2 cellular contexts compared by ENCODE assay signal in genomic region chr1:162681127-162681435, GRCh38.
TF ChIP-seq lines count a peak whose summit lies in the region.

No MANE protein-coding gene starts in this region.

TF ChIP-seq in HEK293, 187 proteins besides CTCF, POLR2A, EP300 and RAD21:
- TF ChIP-seq KLF10 (tag by site-specific recombination; IDR thresholded peaks at IDR 0.05) (no peak), MZF1 (tag by site-specific recombination; IDR thresholded peaks at IDR 0.05; ENCODE audit: borderline replicate concordance) (peak; percentile 56; the same call in 1 of the 2 replicates)

TF ChIP-seq in K562, 482 proteins besides CTCF, POLR2A, EP300 and RAD21:
- TF ChIP-seq ZNF830 (CRISPR knock-in tag; IDR thresholded peaks at IDR 0.05) (no peak), ETS1 (conservative IDR thresholded peaks at IDR 0.05; ENCODE audit: control insufficient read depth, low read depth, low read length) (no peak), CHD7 (IDR thresholded peaks at IDR 0.05; ENCODE audit: low read depth, low read length) (no peak), HMG20A (CRISPR knock-in tag; conservative IDR thresholded peaks at IDR 0.05) (no peak), ZNF347 (CRISPR knock-in tag; IDR thresholded peaks at IDR 0.05; ENCODE audit: low read depth) (no peak), ZBTB9 (CRISPR knock-in tag; IDR thresholded peaks at IDR 0.05) (no peak), SMAD4 (CRISPR knock-in tag; conservative IDR thresholded peaks at IDR 0.05) (no peak), MTA2 (IDR thresholded peaks at IDR 0.05; ENCODE audit: low read depth) (no peak), HMBOX1 (IDR thresholded peaks at IDR 0.05) (no peak), CEBPG (CRISPR knock-in tag; IDR thresholded peaks at IDR 0.05) (no peak), CEBPG (tag; conservative IDR thresholded peaks at IDR 0.05 in 1 of 2, IDR thresholded peaks at IDR 0.05 in 1 of 2) (peak; percentile 39 to 42; a peak in 2 of 4 replicates), ZNF395 (CRISPR knock-in tag; IDR thresholded peaks at IDR 0.05) (no peak), ARID2 (IDR thresholded peaks at IDR 0.05) (no peak), MAFF (IDR thresholded peaks at IDR 0.05; ENCODE audit: low read length) (no peak), LCOR (CRISPR knock-in tag; IDR thresholded peaks at IDR 0.05) (no peak), NFIX (CRISPR knock-in tag; IDR thresholded peaks at IDR 0.05; ENCODE audit: low read depth) (no peak), SAP30 (IDR thresholded peaks at IDR 0.05; ENCODE audit: borderline replicate concordance, insufficient read depth, low read depth, low read length, poor library complexity, severe bottlenecking) (no peak), LARP7 (IDR thresholded peaks at IDR 0.05) (no peak), NR2C2 (CRISPR knock-in tag; IDR thresholded peaks at IDR 0.05) (no peak), NR2C2 (tag; IDR thresholded peaks at IDR 0.05) (peak; percentile 44; the same call in 1 of the 2 replicates), STAT6 (CRISPR knock-in tag; IDR thresholded peaks at IDR 0.05) (no peak), MBD1 (CRISPR knock-in tag; IDR thresholded peaks at IDR 0.05) (no peak), ZNF280B (CRISPR knock-in tag; IDR thresholded peaks at IDR 0.05) (no peak), TRIM24 (IDR thresholded peaks at IDR 0.05) (no peak), CEBPB (tag; IDR thresholded peaks at IDR 0.05) (peak; percentile 71), SRSF9 (IDR thresholded peaks at IDR 0.05; ENCODE audit: borderline replicate concordance, low read depth, low read length) (no peak), KDM2B (CRISPR knock-in tag; IDR thresholded peaks at IDR 0.05) (no peak), NR2C1 (IDR thresholded peaks at IDR 0.05) (no peak), NR2C1 (tag; IDR thresholded peaks at IDR 0.05) (peak; percentile 55; the same call in 1 of the 2 replicates)
TF ChIP-seq in K562: peak in this region for 4.
